1 cellular context compared by ENCODE assay signal in genomic region chr9:35938474-35939145, GRCh38.
TF ChIP-seq lines count a peak whose summit lies in the region.

No MANE protein-coding gene starts in this region.

TF ChIP-seq in HepG2, 621 proteins besides CTCF, POLR2A, EP300 and RAD21:
- TF ChIP-seq GATAD1 (CRISPR knock-in tag; IDR thresholded peaks at IDR 0.05) (no peak), KAT7 (CRISPR knock-in tag; IDR thresholded peaks at IDR 0.05; ENCODE audit: borderline replicate concordance) (no peak), RBFOX2 (IDR thresholded peaks at IDR 0.05; ENCODE audit: low read depth, low read length) (no peak), NFATC3 (CRISPR knock-in tag; IDR thresholded peaks at IDR 0.05) (no peak), HIVEP1 (CRISPR knock-in tag; IDR thresholded peaks at IDR 0.05) (no peak), ZNF253 (CRISPR knock-in tag; IDR thresholded peaks at IDR 0.05; ENCODE audit: borderline replicate concordance) (no peak)
